1 cellular context compared by ENCODE assay signal in the genomic region with DNA sequence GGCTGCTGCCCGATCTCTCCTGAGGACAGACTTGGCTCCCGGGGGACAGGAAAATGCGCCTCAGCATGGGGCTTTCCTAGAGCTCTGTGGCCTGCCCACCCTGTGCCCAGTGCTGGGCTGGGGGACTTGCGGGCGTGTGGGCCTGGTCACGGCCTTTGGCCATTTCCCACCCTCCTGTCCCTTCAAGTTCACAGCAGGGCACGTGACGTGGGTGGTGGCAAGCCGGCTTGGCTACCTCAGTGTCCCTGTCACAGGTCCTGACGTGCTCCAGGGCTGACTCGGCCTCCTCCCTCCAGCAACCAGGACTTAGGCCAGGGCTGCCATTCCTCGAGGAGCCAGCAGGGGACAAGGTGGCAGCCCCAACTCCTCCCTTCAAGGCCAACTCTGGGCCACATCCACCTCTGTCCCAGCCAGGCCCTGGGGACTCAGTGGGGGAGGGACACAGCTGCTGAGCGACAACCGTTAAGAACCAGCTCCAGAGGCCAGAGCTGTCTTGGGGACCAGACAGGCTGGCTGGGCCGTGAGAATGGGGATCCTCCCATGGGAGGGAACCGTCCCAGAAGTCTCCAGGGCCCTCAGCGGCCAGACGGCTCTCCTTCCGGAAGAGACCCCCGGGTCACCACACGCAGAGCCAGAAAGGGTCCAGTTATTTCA.
TF ChIP-seq lines count a peak whose summit lies in the region.

No MANE protein-coding gene starts in this region.

TF ChIP-seq in HepG2, 621 proteins besides CTCF, POLR2A, EP300 and RAD21 (continued from another document and continues in another):
- TF ChIP-seq PCBP1 (IDR thresholded peaks at IDR 0.05; ENCODE audit: borderline replicate concordance, low read depth, low read length) (peak; percentile 63; the same call in 1 of the 2 replicates), ZSCAN12 (CRISPR knock-in tag; IDR thresholded peaks at IDR 0.05) (no peak), XBP1 (CRISPR knock-in tag; IDR thresholded peaks at IDR 0.05) (no peak), ZBTB20 (CRISPR knock-in tag; IDR thresholded peaks at IDR 0.05; ENCODE audit: borderline replicate concordance, low read depth) (peak; percentile 92), MATR3 (CRISPR knock-in tag; IDR thresholded peaks at IDR 0.05) (peak; percentile 87; the same call in 1 of the 2 replicates), JARID2 (CRISPR knock-in tag; IDR thresholded peaks at IDR 0.05; ENCODE audit: insufficient replicate concordance) (peak; percentile 37), HOXA7 (CRISPR knock-in tag; IDR thresholded peaks at IDR 0.05) (no peak), ZSCAN25 (CRISPR knock-in tag; IDR thresholded peaks at IDR 0.05) (no peak; the same call in 1 of the 2 replicates), ZNF33B (CRISPR knock-in tag; IDR thresholded peaks at IDR 0.05) (no peak), YY1 (IDR thresholded peaks at IDR 0.05; ENCODE audit: insufficient read depth, insufficient replicate concordance, low read depth, low read length) (peak; percentile 42), ZEB1 (IDR thresholded peaks at IDR 0.05; ENCODE audit: insufficient replicate concordance, low read depth) (no peak), SNRNP70 (IDR thresholded peaks at IDR 0.05; ENCODE audit: low read depth, low read length) (no peak), EHMT2 (IDR thresholded peaks at IDR 0.05; ENCODE audit: borderline replicate concordance, low read depth, low read length) (no peak), ZNF10 (CRISPR knock-in tag; IDR thresholded peaks at IDR 0.05; ENCODE audit: borderline replicate concordance, low read depth) (no peak), ZNF775 (CRISPR knock-in tag; IDR thresholded peaks at IDR 0.05; ENCODE audit: borderline replicate concordance) (no peak), ZNF234 (CRISPR knock-in tag; conservative IDR thresholded peaks at IDR 0.05) (no peak), POLR2AphosphoS2 (IDR thresholded peaks at IDR 0.05; ENCODE audit: low read depth, low read length) (no peak), SNAI1 (CRISPR knock-in tag; IDR thresholded peaks at IDR 0.05; ENCODE audit: borderline replicate concordance) (no peak), MTF1 (CRISPR knock-in tag; IDR thresholded peaks at IDR 0.05) (no peak), ZNF446 (CRISPR knock-in tag; IDR thresholded peaks at IDR 0.05) (no peak), FLYWCH1 (CRISPR knock-in tag; IDR thresholded peaks at IDR 0.05) (no peak), ZNF101 (CRISPR knock-in tag; IDR thresholded peaks at IDR 0.05; ENCODE audit: borderline replicate concordance, low read depth) (no peak), ZNF670 (CRISPR knock-in tag; IDR thresholded peaks at IDR 0.05; ENCODE audit: borderline replicate concordance) (no peak), GATAD2A (CRISPR knock-in tag; IDR thresholded peaks at IDR 0.05) (peak; percentile 78), ZNF235 (CRISPR knock-in tag; IDR thresholded peaks at IDR 0.05; ENCODE audit: borderline replicate concordance) (no peak), ZZZ3 (CRISPR knock-in tag; IDR thresholded peaks at IDR 0.05; ENCODE audit: borderline replicate concordance) (no peak), HNF4G (IDR thresholded peaks at IDR 0.05; ENCODE audit: borderline replicate concordance, low read depth, low read length) (no peak), HNF4G (CRISPR knock-in tag; IDR thresholded peaks at IDR 0.05; ENCODE audit: borderline replicate concordance, low read depth) (0 out of 2 replicates have a peak, but pooled peaks have one; percentile 32), ZNF17 (CRISPR knock-in tag; IDR thresholded peaks at IDR 0.05) (no peak), STAG1 (CRISPR knock-in tag; IDR thresholded peaks at IDR 0.05) (peak; percentile 62), GABPB1 (CRISPR knock-in tag; IDR thresholded peaks at IDR 0.05) (peak; percentile 48; the same call in 1 of the 2 replicates), PTBP1 (IDR thresholded peaks at IDR 0.05; ENCODE audit: low read depth, low read length, poor library complexity, severe bottlenecking) (no peak), ZNF781 (CRISPR knock-in tag; IDR thresholded peaks at IDR 0.05; ENCODE audit: borderline replicate concordance, not compliant biosample characterization) (peak; percentile 92)
- TF ChIP-seq, protein P1, sequence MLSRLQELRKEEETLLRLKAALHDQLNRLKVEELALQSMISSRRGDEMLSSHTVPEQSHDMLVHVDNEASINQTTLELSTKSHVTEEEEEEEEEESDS (CRISPR knock-in tag; IDR thresholded peaks at IDR 0.05; ENCODE audit: borderline replicate concordance), result no peak
- TF ChIP-seq, protein P2, sequence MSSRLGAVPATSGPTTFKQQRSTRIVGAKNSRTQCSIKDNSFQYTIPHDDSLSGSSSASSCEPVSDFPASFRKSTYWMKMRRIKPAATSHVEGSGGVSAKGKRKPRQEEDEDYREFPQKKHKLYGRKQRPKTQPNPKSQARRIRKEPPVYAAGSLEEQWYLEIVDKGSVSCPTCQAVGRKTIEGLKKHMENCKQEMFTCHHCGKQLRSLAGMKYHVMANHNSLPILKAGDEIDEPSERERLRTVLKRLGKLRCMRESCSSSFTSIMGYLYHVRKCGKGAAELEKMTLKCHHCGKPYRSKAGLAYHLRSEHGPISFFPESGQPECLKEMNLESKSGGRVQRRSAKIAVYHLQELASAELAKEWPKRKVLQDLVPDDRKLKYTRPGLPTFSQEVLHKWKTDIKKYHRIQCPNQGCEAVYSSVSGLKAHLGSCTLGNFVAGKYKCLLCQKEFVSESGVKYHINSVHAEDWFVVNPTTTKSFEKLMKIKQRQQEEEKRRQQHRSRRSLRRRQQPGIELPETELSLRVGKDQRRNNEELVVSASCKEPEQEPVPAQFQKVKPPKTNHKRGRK (CRISPR knock-in tag; IDR thresholded peaks at IDR 0.05), result no peak
- TF ChIP-seq, protein P3, sequence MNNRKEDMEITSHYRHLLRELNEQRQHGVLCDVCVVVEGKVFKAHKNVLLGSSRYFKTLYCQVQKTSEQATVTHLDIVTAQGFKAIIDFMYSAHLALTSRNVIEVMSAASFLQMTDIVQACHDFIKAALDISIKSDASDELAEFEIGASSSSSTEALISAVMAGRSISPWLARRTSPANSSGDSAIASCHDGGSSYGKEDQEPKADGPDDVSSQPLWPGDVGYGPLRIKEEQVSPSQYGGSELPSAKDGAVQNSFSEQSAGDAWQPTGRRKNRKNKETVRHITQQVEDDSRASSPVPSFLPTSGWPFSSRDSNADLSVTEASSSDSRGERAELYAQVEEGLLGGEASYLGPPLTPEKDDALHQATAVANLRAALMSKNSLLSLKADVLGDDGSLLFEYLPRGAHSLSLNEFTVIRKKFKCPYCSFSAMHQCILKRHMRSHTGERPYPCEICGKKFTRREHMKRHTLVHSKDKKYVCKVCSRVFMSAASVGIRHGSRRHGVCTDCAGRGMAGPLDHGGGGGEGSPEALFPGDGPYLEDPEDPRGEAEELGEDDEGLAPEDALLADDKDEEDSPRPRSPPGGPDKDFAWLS (CRISPR knock-in tag; IDR thresholded peaks at IDR 0.05; ENCODE audit: borderline replicate concordance), result no peak
- TF ChIP-seq, protein P4, sequence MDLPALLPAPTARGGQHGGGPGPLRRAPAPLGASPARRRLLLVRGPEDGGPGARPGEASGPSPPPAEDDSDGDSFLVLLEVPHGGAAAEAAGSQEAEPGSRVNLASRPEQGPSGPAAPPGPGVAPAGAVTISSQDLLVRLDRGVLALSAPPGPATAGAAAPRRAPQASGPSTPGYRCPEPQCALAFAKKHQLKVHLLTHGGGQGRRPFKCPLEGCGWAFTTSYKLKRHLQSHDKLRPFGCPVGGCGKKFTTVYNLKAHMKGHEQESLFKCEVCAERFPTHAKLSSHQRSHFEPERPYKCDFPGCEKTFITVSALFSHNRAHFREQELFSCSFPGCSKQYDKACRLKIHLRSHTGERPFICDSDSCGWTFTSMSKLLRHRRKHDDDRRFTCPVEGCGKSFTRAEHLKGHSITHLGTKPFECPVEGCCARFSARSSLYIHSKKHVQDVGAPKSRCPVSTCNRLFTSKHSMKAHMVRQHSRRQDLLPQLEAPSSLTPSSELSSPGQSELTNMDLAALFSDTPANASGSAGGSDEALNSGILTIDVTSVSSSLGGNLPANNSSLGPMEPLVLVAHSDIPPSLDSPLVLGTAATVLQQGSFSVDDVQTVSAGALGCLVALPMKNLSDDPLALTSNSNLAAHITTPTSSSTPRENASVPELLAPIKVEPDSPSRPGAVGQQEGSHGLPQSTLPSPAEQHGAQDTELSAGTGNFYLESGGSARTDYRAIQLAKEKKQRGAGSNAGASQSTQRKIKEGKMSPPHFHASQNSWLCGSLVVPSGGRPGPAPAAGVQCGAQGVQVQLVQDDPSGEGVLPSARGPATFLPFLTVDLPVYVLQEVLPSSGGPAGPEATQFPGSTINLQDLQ (CRISPR knock-in tag; IDR thresholded peaks at IDR 0.05), result no peak
- TF ChIP-seq, protein P5, sequence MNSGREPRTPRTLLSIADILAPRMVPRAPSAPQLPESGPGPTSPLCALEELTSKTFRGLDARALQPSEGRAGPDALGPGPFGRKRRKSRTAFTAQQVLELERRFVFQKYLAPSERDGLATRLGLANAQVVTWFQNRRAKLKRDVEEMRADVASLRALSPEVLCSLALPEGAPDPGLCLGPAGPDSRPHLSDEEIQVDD (CRISPR knock-in tag; IDR thresholded peaks at IDR 0.05; ENCODE audit: borderline replicate concordance), result no peak
- TF ChIP-seq, protein P6, sequence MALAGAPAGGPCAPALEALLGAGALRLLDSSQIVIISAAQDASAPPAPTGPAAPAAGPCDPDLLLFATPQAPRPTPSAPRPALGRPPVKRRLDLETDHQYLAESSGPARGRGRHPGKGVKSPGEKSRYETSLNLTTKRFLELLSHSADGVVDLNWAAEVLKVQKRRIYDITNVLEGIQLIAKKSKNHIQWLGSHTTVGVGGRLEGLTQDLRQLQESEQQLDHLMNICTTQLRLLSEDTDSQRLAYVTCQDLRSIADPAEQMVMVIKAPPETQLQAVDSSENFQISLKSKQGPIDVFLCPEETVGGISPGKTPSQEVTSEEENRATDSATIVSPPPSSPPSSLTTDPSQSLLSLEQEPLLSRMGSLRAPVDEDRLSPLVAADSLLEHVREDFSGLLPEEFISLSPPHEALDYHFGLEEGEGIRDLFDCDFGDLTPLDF (CRISPR knock-in tag; IDR thresholded peaks at IDR 0.05), result no peak
- TF ChIP-seq, protein P7, sequence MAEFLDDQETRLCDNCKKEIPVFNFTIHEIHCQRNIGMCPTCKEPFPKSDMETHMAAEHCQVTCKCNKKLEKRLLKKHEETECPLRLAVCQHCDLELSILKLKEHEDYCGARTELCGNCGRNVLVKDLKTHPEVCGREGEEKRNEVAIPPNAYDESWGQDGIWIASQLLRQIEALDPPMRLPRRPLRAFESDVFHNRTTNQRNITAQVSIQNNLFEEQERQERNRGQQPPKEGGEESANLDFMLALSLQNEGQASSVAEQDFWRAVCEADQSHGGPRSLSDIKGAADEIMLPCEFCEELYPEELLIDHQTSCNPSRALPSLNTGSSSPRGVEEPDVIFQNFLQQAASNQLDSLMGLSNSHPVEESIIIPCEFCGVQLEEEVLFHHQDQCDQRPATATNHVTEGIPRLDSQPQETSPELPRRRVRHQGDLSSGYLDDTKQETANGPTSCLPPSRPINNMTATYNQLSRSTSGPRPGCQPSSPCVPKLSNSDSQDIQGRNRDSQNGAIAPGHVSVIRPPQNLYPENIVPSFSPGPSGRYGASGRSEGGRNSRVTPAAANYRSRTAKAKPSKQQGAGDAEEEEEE (CRISPR knock-in tag; IDR thresholded peaks at IDR 0.05; ENCODE audit: borderline replicate concordance), result 0 out of 2 replicates have a peak, but pooled peaks have one; percentile 70
- TF ChIP-seq, protein P8, sequence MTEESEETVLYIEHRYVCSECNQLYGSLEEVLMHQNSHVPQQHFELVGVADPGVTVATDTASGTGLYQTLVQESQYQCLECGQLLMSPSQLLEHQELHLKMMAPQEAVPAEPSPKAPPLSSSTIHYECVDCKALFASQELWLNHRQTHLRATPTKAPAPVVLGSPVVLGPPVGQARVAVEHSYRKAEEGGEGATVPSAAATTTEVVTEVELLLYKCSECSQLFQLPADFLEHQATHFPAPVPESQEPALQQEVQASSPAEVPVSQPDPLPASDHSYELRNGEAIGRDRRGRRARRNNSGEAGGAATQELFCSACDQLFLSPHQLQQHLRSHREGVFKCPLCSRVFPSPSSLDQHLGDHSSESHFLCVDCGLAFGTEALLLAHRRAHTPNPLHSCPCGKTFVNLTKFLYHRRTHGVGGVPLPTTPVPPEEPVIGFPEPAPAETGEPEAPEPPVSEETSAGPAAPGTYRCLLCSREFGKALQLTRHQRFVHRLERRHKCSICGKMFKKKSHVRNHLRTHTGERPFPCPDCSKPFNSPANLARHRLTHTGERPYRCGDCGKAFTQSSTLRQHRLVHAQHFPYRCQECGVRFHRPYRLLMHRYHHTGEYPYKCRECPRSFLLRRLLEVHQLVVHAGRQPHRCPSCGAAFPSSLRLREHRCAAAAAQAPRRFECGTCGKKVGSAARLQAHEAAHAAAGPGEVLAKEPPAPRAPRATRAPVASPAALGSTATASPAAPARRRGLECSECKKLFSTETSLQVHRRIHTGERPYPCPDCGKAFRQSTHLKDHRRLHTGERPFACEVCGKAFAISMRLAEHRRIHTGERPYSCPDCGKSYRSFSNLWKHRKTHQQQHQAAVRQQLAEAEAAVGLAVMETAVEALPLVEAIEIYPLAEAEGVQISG (CRISPR knock-in tag; IDR thresholded peaks at IDR 0.05), result peak; percentile 57; the same call in 1 of the 2 replicates
- TF ChIP-seq, protein P9, sequence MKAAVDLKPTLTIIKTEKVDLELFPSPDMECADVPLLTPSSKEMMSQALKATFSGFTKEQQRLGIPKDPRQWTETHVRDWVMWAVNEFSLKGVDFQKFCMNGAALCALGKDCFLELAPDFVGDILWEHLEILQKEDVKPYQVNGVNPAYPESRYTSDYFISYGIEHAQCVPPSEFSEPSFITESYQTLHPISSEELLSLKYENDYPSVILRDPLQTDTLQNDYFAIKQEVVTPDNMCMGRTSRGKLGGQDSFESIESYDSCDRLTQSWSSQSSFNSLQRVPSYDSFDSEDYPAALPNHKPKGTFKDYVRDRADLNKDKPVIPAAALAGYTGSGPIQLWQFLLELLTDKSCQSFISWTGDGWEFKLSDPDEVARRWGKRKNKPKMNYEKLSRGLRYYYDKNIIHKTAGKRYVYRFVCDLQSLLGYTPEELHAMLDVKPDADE (CRISPR knock-in tag; IDR thresholded peaks at IDR 0.05), result no peak
- TF ChIP-seq, protein P10, sequence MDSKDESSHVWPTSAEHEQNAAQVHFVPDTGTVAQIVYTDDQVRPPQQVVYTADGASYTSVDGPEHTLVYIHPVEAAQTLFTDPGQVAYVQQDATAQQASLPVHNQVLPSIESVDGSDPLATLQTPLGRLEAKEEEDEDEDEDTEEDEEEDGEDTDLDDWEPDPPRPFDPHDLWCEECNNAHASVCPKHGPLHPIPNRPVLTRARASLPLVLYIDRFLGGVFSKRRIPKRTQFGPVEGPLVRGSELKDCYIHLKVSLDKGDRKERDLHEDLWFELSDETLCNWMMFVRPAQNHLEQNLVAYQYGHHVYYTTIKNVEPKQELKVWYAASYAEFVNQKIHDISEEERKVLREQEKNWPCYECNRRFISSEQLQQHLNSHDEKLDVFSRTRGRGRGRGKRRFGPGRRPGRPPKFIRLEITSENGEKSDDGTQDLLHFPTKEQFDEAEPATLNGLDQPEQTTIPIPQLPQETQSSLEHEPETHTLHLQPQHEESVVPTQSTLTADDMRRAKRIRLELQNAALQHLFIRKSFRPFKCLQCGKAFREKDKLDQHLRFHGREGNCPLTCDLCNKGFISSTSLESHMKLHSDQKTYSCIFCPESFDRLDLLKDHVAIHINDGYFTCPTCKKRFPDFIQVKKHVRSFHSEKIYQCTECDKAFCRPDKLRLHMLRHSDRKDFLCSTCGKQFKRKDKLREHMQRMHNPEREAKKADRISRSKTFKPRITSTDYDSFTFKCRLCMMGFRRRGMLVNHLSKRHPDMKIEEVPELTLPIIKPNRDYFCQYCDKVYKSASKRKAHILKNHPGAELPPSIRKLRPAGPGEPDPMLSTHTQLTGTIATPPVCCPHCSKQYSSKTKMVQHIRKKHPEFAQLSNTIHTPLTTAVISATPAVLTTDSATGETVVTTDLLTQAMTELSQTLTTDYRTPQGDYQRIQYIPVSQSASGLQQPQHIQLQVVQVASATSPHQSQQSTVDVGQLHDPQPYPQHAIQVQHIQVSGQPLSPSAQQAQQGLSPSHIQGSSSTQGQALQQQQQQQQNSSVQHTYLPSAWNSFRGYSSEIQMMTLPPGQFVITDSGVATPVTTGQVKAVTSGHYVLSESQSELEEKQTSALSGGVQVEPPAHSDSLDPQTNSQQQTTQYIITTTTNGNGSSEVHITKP (CRISPR knock-in tag; IDR thresholded peaks at IDR 0.05; ENCODE audit: low read depth), result peak; percentile 78; the same call in 1 of the 2 replicates
